Comparison of ENCODE assay signal across 16 cellular contexts in genomic region chr19:42175335-42175734, GRCh38. TPM values are rescaled to one million over a fixed set of nuclear protein-coding genes. Genes with fewer than 3 reads are reported as not detected.
DNase-seq lines count a peak whose midpoint lies in the region; ATAC-seq, FAIRE-seq and TF ChIP-seq lines count a peak whose summit lies in the region.
"Had no signal": no experiment of that assay in that cellular context is flagged by ENCODE, and none has a peak within 500 bp of the region (broad histone marks: within the 10 kb centered on the region; RNA-seq: fewer than 3 reads in every experiment).

No MANE protein-coding gene starts in this region.

- POLR2A ChIA-PET in A549 (lab: Yijun Ruan, JAX) (no interaction called here), activated B cell treated with CpG ODN at 0.5 μM for 24 hours (lab: Charles Lee) (interaction anchor here (0.5 to 2.6 kb wide), 4 partner anchors 39 to 44 kb away, joined by 4 to 18 read pairs (median 10); partner anchors contain the start of gene POU2F2)
- POLR2A ChIA-PET in CD8-positive, alpha-beta T cell (lab: Charles Lee) = interaction anchor here (2.1 kb wide), 1 partner anchor 67 kb away, joined by 5 read pairs; the partner anchor contains the start of gene GSK3A

- H3K4me2 ChIP-seq in A549 = peak overlapping the region; percentile 98; the same call in 2 of the 3 replicates

- no peaks in the 10 kb centered on the region for H3K36me3 Mint-ChIP-seq in CD8-positive, alpha-beta T cell
- H3K36me3 Mint-ChIP-seq in activated B cell treated with CpG ODN at 0.5 μM for 24 hours (ENCODE audit: low read depth) = no peaks in the 10 kb centered on the region

- no peaks in the 10 kb centered on the region for H3K9me3 ChIP-seq in A549
- H3K9me3 ChIP-seq in CD8-positive, alpha-beta T cell (ENCODE audit: low read length) = no peaks in the 10 kb centered on the region
- H3K9me3 ChIP-seq in iPS-18a (ENCODE audit: control insufficient read depth, low read depth, low read length) = no peaks in the 10 kb centered on the region
- H3K9me3 ChIP-seq: stomach had no signal

- no peaks in the 10 kb centered on the region for H3K27me3 ChIP-seq in CD8-positive, alpha-beta T cell (ENCODE audit: insufficient read depth, low read length)
- H3K27me3 ChIP-seq in iPS-18a (ENCODE audit: control insufficient read depth, insufficient read depth, low read length) = peaks cover 68% of the 10 kb centered on the region

- no peak overlapping the region for H3K9ac ChIP-seq in iPS-18a (ENCODE audit: low read length)

- TF ChIP-seq RAD21 in A549 (conservative IDR thresholded peaks at IDR 0.05 in 1 of 2, IDR thresholded peaks at IDR 0.05 in 1 of 2) = no peak

- peaks cover 11% of the 10 kb centered on the region for H3K4me1 Mint-ChIP-seq in CD8-positive, alpha-beta T cell (ENCODE audit: low read depth)
- peaks cover 10% of the 10 kb centered on the region for H3K4me1 Mint-ChIP-seq in activated B cell treated with CpG ODN at 0.5 μM for 24 hours

- H3K27ac ChIP-seq in A549 (no peak overlapping the region), iPS-18a (ENCODE audit: low read length) (no peak overlapping the region)
- no peak overlapping the region for H3K27ac ChIP-seq in CD8-positive, alpha-beta T cell (ENCODE audit: low read depth, low read length)
- H3K27ac ChIP-seq: stomach had no signal

- H3K36me3 ChIP-seq in CD8-positive, alpha-beta T cell (ENCODE audit: insufficient read depth, low read length) = no peaks in the 10 kb centered on the region
- no peaks in the 10 kb centered on the region for H3K36me3 ChIP-seq in iPS-18a (ENCODE audit: control insufficient read depth, low read depth, low read length)
- H3K36me3 ChIP-seq: stomach had no signal

- WGBS in A549 (ENCODE audit: missing lambda C conversion rate) = 40% methylated on average over 2 of the region's 2 CpGs

- intact Hi-C loops in CD8-positive, alpha-beta T cell (cut with DNase I, micrococcal nuclease) = loop anchor here in 1 of 2 experiments (5.0 kb wide), 1 partner anchor 107 kb away; no protein-coding TSS in a partner anchor
- intact Hi-C loops in activated B cell treated with CpG ODN at 0.5 μM for 24 hours (cut with micrococcal nuclease) = loop anchor here (5.0 kb wide), 1 partner anchor 42 kb away; the partner anchor contains the start of gene DEDD2

- H3K9me3 Mint-ChIP-seq in CD8-positive, alpha-beta T cell = no peaks in the 10 kb centered on the region
- H3K9me3 Mint-ChIP-seq in activated B cell treated with CpG ODN at 0.5 μM for 24 hours = no peaks in the 10 kb centered on the region

- DNase-seq in A549 (ENCODE audit: low read depth in 1 of 2, low spot score in 1 of 2) (no peak), activated B cell treated with CpG ODN at 0.5 μM for 24 hours (no peak), Kasumi-1 (lab: John Stamatoyannopoulos, UW) (no peak), NCI-H187 (lab: John Stamatoyannopoulos, UW) (no peak), NCI-H524 treated with DMSO at 0.1 percent for 48 hours (lab: John Stamatoyannopoulos, UW) (no peak)
- DNase-seq in CD8-positive, alpha-beta T cell = no peak
- DNase-seq: DND-41, NCI-H1048, NCI-H2171 treated with DMSO at 0.1 percent for 48 hours, SHP77, small intestine, stomach had no signal

- TF ChIP-seq EP300 in A549 (IDR thresholded peaks at IDR 0.05) = no peak

- H3K27ac Mint-ChIP-seq in CD8-positive, alpha-beta T cell = no peak overlapping the region
- no peak overlapping the region for H3K27ac Mint-ChIP-seq in activated B cell treated with CpG ODN at 0.5 μM for 24 hours

- no peak for FAIRE-seq in A549 (lab: Jason Lieb, UNC)
- FAIRE-seq: endothelial cell of umbilical vein, small intestine had no signal

- peaks cover 27% of the 10 kb centered on the region for H3K27me3 Mint-ChIP-seq in CD8-positive, alpha-beta T cell (ENCODE audit: low read depth)
- peaks cover 17% of the 10 kb centered on the region for H3K27me3 Mint-ChIP-seq in activated B cell treated with CpG ODN at 0.5 μM for 24 hours

- no peak for TF ChIP-seq CTCF in A549 (IDR thresholded peaks at IDR 0.05)
- no peak for TF ChIP-seq CTCF in CD8-positive, alpha-beta T cell (IDR thresholded peaks at IDR 0.05)
- no peak for TF ChIP-seq CTCF in activated B cell treated with CpG ODN at 0.5 μM for 24 hours (IDR thresholded peaks at IDR 0.05)

- peaks cover 18% of the 10 kb centered on the region for H3K4me1 ChIP-seq in A549
- peaks cover 17% of the 10 kb centered on the region for H3K4me1 ChIP-seq in CD8-positive, alpha-beta T cell (ENCODE audit: insufficient read depth, low read length)
- H3K4me1 ChIP-seq in iPS-18a (ENCODE audit: control insufficient read depth, low read depth, low read length) = peaks cover 10% of the 10 kb centered on the region

- ATAC-seq in A549 = no peak
- ATAC-seq in CD8-positive, alpha-beta T cell = no peak
- no peak for ATAC-seq in activated B cell treated with CpG ODN at 0.5 μM for 24 hours (ENCODE audit: low read depth)
- no peak for ATAC-seq in GM18502 (IDR thresholded peaks at IDR 0.05; ENCODE audit: poor library complexity, unreplicated experiment)
- ATAC-seq: HCT116 had no signal

- TF ChIP-seq POLR2A in A549 (IDR thresholded peaks at IDR 0.05; ENCODE audit: low read length) = no peak

- CTCF ChIA-PET in A549 (lab: Yijun Ruan, JAX) = interaction anchor here (0.6 to 4.6 kb wide), 23 partner anchors 10 to 226 kb away, joined by 3 to 54 read pairs (median 6); partner anchors contain the start of gene POU2F2
- CTCF ChIA-PET in CD8-positive, alpha-beta T cell (lab: Charles Lee) = interaction anchor here (1.4 to 4.0 kb wide), 5 partner anchors 9 to 66 kb away, joined by 6 to 23 read pairs (median 11); partner anchors contain the start of gene POU2F2
- CTCF ChIA-PET in activated B cell treated with CpG ODN at 0.5 μM for 24 hours (lab: Charles Lee) = interaction anchor here (0.6 to 2.1 kb wide), 4 partner anchors 35 to 122 kb away, joined by 3 to 5 read pairs (median 4); no protein-coding TSS in a partner anchor

- H3K4me3 Mint-ChIP-seq in CD8-positive, alpha-beta T cell = peak overlapping the region; percentile 87
- peak overlapping the region; percentile 33 for H3K4me3 Mint-ChIP-seq in activated B cell treated with CpG ODN at 0.5 μM for 24 hours

- H3K4me3 ChIP-seq in A549 (peak overlapping the region; percentile 56; the same call in 2 of the 3 replicates), iPS-18a (ENCODE audit: low read length) (peak overlapping the region; percentile 58)
- H3K4me3 ChIP-seq in CD8-positive, alpha-beta T cell (ENCODE audit: low read depth, low read length) = no peak overlapping the region

TF ChIP-seq in A549, 52 proteins besides CTCF, POLR2A, EP300 and RAD21 (continues in another document):
- TF ChIP-seq, protein P1, sequence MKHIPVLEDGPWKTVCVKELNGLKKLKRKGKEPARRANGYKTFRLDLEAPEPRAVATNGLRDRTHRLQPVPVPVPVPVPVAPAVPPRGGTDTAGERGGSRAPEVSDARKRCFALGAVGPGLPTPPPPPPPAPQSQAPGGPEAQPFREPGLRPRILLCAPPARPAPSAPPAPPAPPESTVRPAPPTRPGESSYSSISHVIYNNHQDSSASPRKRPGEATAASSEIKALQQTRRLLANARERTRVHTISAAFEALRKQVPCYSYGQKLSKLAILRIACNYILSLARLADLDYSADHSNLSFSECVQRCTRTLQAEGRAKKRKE (CRISPR knock-in tag; IDR thresholded peaks at IDR 0.05; ENCODE audit: low read depth) = no peak
- TF ChIP-seq CBX2 (IDR thresholded peaks at IDR 0.05; ENCODE audit: borderline replicate concordance, low read depth) (no peak), CEBPB (IDR thresholded peaks at IDR 0.05) (no peak), GATA3 (IDR thresholded peaks at IDR 0.05; ENCODE audit: borderline replicate concordance) (no peak), RNF2 (IDR thresholded peaks at IDR 0.05; ENCODE audit: borderline replicate concordance, low read depth) (no peak), RARB (CRISPR knock-in tag; IDR thresholded peaks at IDR 0.05) (no peak), SMC3 (IDR thresholded peaks at IDR 0.05) (no peak), HEYL (CRISPR knock-in tag; IDR thresholded peaks at IDR 0.05) (no peak), FOSB (CRISPR knock-in tag; IDR thresholded peaks at IDR 0.05) (no peak)
- TF ChIP-seq, protein P2, sequence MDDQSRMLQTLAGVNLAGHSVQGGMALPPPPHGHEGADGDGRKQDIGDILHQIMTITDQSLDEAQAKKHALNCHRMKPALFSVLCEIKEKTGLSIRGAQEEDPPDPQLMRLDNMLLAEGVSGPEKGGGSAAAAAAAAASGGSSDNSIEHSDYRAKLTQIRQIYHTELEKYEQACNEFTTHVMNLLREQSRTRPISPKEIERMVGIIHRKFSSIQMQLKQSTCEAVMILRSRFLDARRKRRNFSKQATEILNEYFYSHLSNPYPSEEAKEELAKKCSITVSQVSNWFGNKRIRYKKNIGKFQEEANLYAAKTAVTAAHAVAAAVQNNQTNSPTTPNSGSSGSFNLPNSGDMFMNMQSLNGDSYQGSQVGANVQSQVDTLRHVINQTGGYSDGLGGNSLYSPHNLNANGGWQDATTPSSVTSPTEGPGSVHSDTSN (IDR thresholded peaks at IDR 0.05) = no peak

RNA-seq across cellular contexts. Expression of gene DEDD2, which starts 42.1 kb away (rescaled TPM):
- polyA plus RNA-seq in A549 (2011; rRNA removed) (30.8 and 37.9 TPM in 2 replicates), A549 (2017; fragmentation: RNase III; extraction: RNeasy Plus Mini Kit Qiagen cat#74134 plus additional on column Dnase treatment) (39.7 to 54.1 TPM (median 43.2 TPM) in 3 replicates)
- polyA plus RNA-seq in A549 (2012; cell fraction: cytosol; rRNA removed) = 72.8 and 91.8 TPM in 2 replicates
- polyA plus RNA-seq in A549 (2012; cell fraction: nucleus; rRNA removed) = 65.3 and 65.8 TPM in 2 replicates
- polyA minus RNA-seq in A549 (2011; rRNA and poly(A)+ RNA removed) = 29.4 and 37.6 TPM in 2 replicates
- 100 to 1,000 TPM; 112 to 115 TPM for total RNA-seq in CD8-positive, alpha-beta T cell
- 26.1 and 29.0 TPM in 2 replicates for total RNA-seq in activated B cell treated with CpG ODN at 0.5 μM for 24 hours

RNA-seq across cellular contexts. Expression of gene POU2F2, which starts 43.1 kb away (rescaled TPM):
- polyA plus RNA-seq in A549 (2011; rRNA removed) = 0.15 and 0.16 TPM in 2 replicates
- 0.13 and 0.14 TPM in 2 replicates for polyA plus RNA-seq in A549 (2012; cell fraction: cytosol; rRNA removed)
- polyA plus RNA-seq in A549 (2012; cell fraction: nucleus; rRNA removed) = 0.56 and 0.83 TPM in 2 replicates
- 0.24 to 0.49 TPM (median 0.28 TPM) in 3 replicates for polyA plus RNA-seq in A549 (2017; fragmentation: RNase III; extraction: RNeasy Plus Mini Kit Qiagen cat#74134 plus additional on column Dnase treatment)
- polyA minus RNA-seq in A549 (2011; rRNA and poly(A)+ RNA removed) = 0.58 TPM in 1 of 2 replicates, not detected in the other
- 10 to 100 TPM; 14.6 to 17.0 TPM for total RNA-seq in CD8-positive, alpha-beta T cell
- 508 and 577 TPM in 2 replicates for total RNA-seq in activated B cell treated with CpG ODN at 0.5 μM for 24 hours

RNA-seq across cellular contexts. Expression of gene ZNF526, which starts 44.8 kb away (rescaled TPM):
- polyA plus RNA-seq in A549 (2011; rRNA removed) = 7.1 and 8.7 TPM in 2 replicates
- polyA plus RNA-seq in A549 (2012; cell fraction: cytosol; rRNA removed) = 5.9 and 8.4 TPM in 2 replicates
- polyA plus RNA-seq in A549 (2012; cell fraction: nucleus; rRNA removed) = 9.9 and 14.4 TPM in 2 replicates
- 12.2 to 12.9 TPM (median 12.6 TPM) in 3 replicates for polyA plus RNA-seq in A549 (2017; fragmentation: RNase III; extraction: RNeasy Plus Mini Kit Qiagen cat#74134 plus additional on column Dnase treatment)
- 22.7 and 24.7 TPM in 2 replicates for polyA minus RNA-seq in A549 (2011; rRNA and poly(A)+ RNA removed)
- 1 to 10 TPM; 8.7 to 9.4 TPM for total RNA-seq in CD8-positive, alpha-beta T cell
- total RNA-seq in activated B cell treated with CpG ODN at 0.5 μM for 24 hours = 19.6 and 22.7 TPM in 2 replicates

Comparison
In these comparisons a context has a peak if more than half of its experiments do, and no peak if none do; other contexts are left out.
1. RNA of gene POU2F2, which starts 43.1 kb away (total RNA-seq): 508 to 577 TPM in activated B cell treated with CpG ODN at 0.5 μM for 24 hours; 14.6 to 17.0 TPM in CD8-positive, alpha-beta T cell; every median in the first group is over 10 times any median in the second.